ENCODE assay signal across 8 cellular contexts in the genomic region with DNA sequence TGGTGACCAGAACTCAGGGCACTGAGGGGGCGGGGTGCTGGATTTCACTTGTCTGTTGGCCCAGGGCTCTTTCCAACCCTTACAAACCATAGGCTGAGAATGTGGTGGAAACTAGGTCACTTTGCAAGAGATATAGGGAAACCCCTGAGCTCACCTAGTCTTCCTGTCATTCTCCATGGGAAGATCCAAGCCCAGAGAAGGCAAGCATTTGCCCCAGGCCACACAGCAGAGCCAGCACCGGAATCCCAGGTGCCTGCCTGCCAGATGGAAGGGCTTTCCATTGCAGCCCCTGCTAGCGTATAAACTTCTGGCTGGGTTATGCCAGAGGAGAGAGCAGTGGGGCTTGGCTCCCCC.
DNase-seq lines count a peak whose midpoint lies in the region; ATAC-seq and TF ChIP-seq lines count a peak whose summit lies in the region.

No MANE protein-coding gene starts in this region.

- H3K4me3 ChIP-seq in WI38 (ENCODE audit: low read depth, low read length) (peak overlapping the region; percentile 84), foreskin fibroblast (ENCODE audit: low read depth in 1 of 2, low read length in 2 of 2) (peak overlapping the region; percentile 67 to 82), retinal pigment epithelial cell (ENCODE audit: low read length) (peak overlapping the region; percentile 80)

- DNase-seq in GM13976 (ENCODE audit: low spot score) (peak; percentile 41), foreskin fibroblast (peak in 1 of 2 donors; percentile 25), retinal pigment epithelial cell (ENCODE audit: low read depth) (no peak), middle frontal gyrus (ENCODE audit: extremely low spot score, low spot score) (no peak)
- DNase-seq in stimulated activated naive CD4-positive, alpha-beta T cell (lab: John Stamatoyannopoulos, UW), result no peak

- TF ChIP-seq CTCF in GM13976 (IDR thresholded peaks at IDR 0.05; ENCODE audit: borderline replicate concordance, control extremely low read depth, extremely low read depth, insufficient read depth, missing control alignments), result no peak
- TF ChIP-seq CTCF in WI38 (IDR thresholded peaks at IDR 0.05; ENCODE audit: low read depth, low read length), result no peak
- TF ChIP-seq CTCF in foreskin fibroblast (IDR thresholded peaks at IDR 0.05; ENCODE audit: low read depth, low read length), result no peak
- TF ChIP-seq CTCF in retinal pigment epithelial cell (conservative IDR thresholded peaks at IDR 0.05; ENCODE audit: low read depth, low read length), result no peak

- in situ Hi-C loops in GM13976 (cut with MboI; ENCODE audit: low sequenced_read_pairs, unreplicated experiment), result no loop called here

- ATAC-seq in HG02852 (IDR thresholded peaks at IDR 0.05; ENCODE audit: unreplicated experiment), result no peak
- ATAC-seq in HG03521 (IDR thresholded peaks at IDR 0.05; ENCODE audit: unreplicated experiment), result no peak
